ENCODE assay signal across 9 cellular contexts in the genomic region with DNA sequence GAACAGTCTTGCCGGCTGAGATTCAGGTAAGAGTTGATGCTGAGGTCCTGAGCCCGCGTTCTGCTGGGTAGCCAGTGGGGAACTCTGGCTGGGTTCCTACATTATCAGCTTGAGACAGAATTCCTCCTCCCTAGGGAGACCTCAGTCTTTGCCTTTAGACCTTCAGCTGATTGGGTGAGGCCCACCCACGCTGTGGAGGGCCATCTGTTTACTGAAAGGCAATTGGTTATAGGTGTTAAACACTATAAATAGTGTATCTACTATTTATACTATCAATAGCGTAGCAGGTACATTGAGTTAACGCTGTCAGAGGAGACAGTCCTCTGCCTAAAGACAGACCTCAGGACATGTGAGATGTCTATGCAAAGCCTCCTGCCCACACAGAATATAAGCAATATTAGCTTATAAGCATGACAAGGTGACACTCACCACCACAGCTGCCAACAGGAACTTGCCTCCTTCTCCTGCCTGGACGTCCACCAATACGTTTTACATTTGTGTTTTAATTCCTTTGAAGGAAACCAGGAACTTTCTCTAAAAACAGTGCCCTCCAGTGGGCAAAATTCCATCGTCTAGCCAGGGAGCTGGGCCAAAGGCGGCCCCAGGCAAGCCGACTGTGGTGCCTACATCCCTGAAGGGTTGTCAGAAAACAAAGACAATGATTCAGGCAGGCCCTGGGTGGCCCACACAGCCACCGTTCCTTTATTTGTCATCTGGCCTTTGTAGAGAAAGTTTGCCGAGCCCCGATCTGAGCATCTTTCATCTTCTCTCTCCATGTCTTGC. TPM values are rescaled to one million over a fixed set of nuclear protein-coding genes. Genes with fewer than 3 reads are reported as not detected.
A peak's percentile ranks its signal among the peaks of the same experiment; 100 is the strongest.
DNase-seq lines count a peak whose midpoint lies in the region; ATAC-seq, FAIRE-seq and TF ChIP-seq lines count a peak whose summit lies in the region.
"Had no signal": no experiment of that assay in that cellular context is flagged by ENCODE, and none has a peak within 500 bp of the region (broad histone marks: within the 10 kb centered on the region; RNA-seq: fewer than 3 reads in every experiment).

No MANE protein-coding gene starts in this region.

- BruUV-seq in GM12878 (replicated peaks; lab: Mats Ljungman, UMichigan) = no TSS peak

- FAIRE-seq in GM12878 (lab: Jason Lieb, UNC) (no peak), small intestine (lab: Jason Lieb, UNC) (no peak)

- SMC1A ChIA-PET in GM12878 (lab: Charles Lee; ENCODE audit: uncharacterized antibody, unreplicated experiment) = no interaction called here

- peaks cover 71% of the 10 kb centered on the region for H3K27me3 Mint-ChIP-seq in nephron progenitor cell (ENCODE audit: low read depth, poor library complexity)
- peaks cover 23 to 25% of the 10 kb centered on the region in 2 donors for H3K27me3 Mint-ChIP-seq in CD4-positive, alpha-beta memory T cell

- H3K4me3 ChIP-seq in DOHH2 (ENCODE audit: low read length) = no peak overlapping the region
- H3K4me3 ChIP-seq in Karpas-422 (ENCODE audit: low read length) = no peak overlapping the region
- no peak overlapping the region for H3K4me3 ChIP-seq in GM12878
- H3K4me3 ChIP-seq in small intestine (ENCODE audit: low read depth in 1 of 2, low read length in 2 of 2) = no peak overlapping the region
- no peak overlapping the region for H3K4me3 ChIP-seq in CD4-positive, alpha-beta memory T cell (ENCODE audit: low read length in 2 of 2)

- peaks cover 19% of the 10 kb centered on the region for H3K4me1 Mint-ChIP-seq in nephron progenitor cell
- H3K4me1 Mint-ChIP-seq in CD4-positive, alpha-beta memory T cell = peaks cover 0 to 2% (median 0%) of the 10 kb centered on the region in 4 donors

- 0 out of 3 replicates have a peak, but pooled peaks have one; percentile 35 for ATAC-seq in GM12878
- ATAC-seq in HG02840 (IDR thresholded peaks at IDR 0.05; ENCODE audit: low FRiP score, unreplicated experiment) = no peak

- peak overlapping the region; percentile 75 for H3K27ac Mint-ChIP-seq in nephron progenitor cell
- H3K27ac Mint-ChIP-seq in CD4-positive, alpha-beta memory T cell = no peak overlapping the region

- no peaks in the 10 kb centered on the region for H4K20me1 ChIP-seq in DOHH2 (ENCODE audit: control insufficient read depth, insufficient read depth, low read depth, low read length)
- H4K20me1 ChIP-seq in Karpas-422 (ENCODE audit: insufficient read depth, low read depth, low read length) = 0 out of 2 replicates have a peak, but pooled peaks cover 3% of the 10 kb centered on the region
- no peaks in the 10 kb centered on the region for H4K20me1 ChIP-seq in GM12878 (ENCODE audit: control insufficient read depth, insufficient read depth)

- RAD21 ChIA-PET in GM12878 (lab: Charles Lee; ENCODE audit: unreplicated experiment) = interaction anchor here (2.3 to 2.4 kb wide), 2 partner anchors 12 to 429 kb away, joined by 5 to 7 read pairs; no protein-coding TSS in a partner anchor

- no peaks in the 10 kb centered on the region for H3F3A ChIP-seq in DOHH2 (ENCODE audit: control insufficient read depth, insufficient read depth)

- no peak overlapping the region for H3K27ac ChIP-seq in DOHH2 (ENCODE audit: low read depth, low read length)
- H3K27ac ChIP-seq in Karpas-422 (ENCODE audit: low read length) = no peak overlapping the region
- no peak overlapping the region for H3K27ac ChIP-seq in GM12878 (ENCODE audit: control insufficient read depth, insufficient read depth)
- no peak overlapping the region for H3K27ac ChIP-seq in small intestine (ENCODE audit: low read depth in 1 of 2, low read length in 1 of 2)
- H3K27ac ChIP-seq in CD4-positive, alpha-beta memory T cell (ENCODE audit: low read depth, low read length) = no peak overlapping the region

- H3K4me1 ChIP-seq in DOHH2 (ENCODE audit: control insufficient read depth, low read length) = peaks cover 21% of the 10 kb centered on the region
- H3K4me1 ChIP-seq in Karpas-422 (ENCODE audit: low read length) = no peaks in the 10 kb centered on the region
- H3K4me1 ChIP-seq in GM12878 (ENCODE audit: control insufficient read depth, insufficient read depth, low read length) = no peaks in the 10 kb centered on the region
- H3K4me1 ChIP-seq in small intestine (ENCODE audit: control insufficient read depth in 2 of 2, insufficient read depth in 1 of 2, low read depth in 1 of 2, low read length in 1 of 2) = no peaks in the 10 kb centered on the region
- no peaks in the 10 kb centered on the region for H3K4me1 ChIP-seq in CD4-positive, alpha-beta memory T cell (ENCODE audit: insufficient read depth, low read length)

- no peaks in the 10 kb centered on the region for H3K36me3 Mint-ChIP-seq in nephron progenitor cell (ENCODE audit: low read depth)
- H3K36me3 Mint-ChIP-seq in CD4-positive, alpha-beta memory T cell = no peaks in the 10 kb centered on the region

- TF ChIP-seq CTCF in DOHH2 (IDR thresholded peaks at IDR 0.05; ENCODE audit: low read depth, low read length, poor library complexity, severe bottlenecking) (peak; percentile 62), GM12878 (IDR thresholded peaks at IDR 0.05 in 2 of 3, conservative IDR thresholded peaks at IDR 0.05 in 1 of 3; ENCODE audit: control insufficient read depth in 2 of 3, extremely low read depth in 1 of 3, insufficient read depth in 1 of 3, low read depth in 3 of 3, low read length in 3 of 3) (peak; percentile 11 to 25 (median 22); a peak in 2 of 6 replicates), nephron progenitor cell (IDR thresholded peaks at IDR 0.05) (peak; percentile 43)

- no peak for TF ChIP-seq EP300 in GM12878 (IDR thresholded peaks at IDR 0.05; ENCODE audit: borderline replicate concordance in 1 of 2, control insufficient read depth in 1 of 2, low read depth in 2 of 2, low read length in 2 of 2)

- TF ChIP-seq POLR2A in GM12878 (IDR thresholded peaks at IDR 0.05; ENCODE audit: low read depth, low read length) = no peak

- intact Hi-C loops in GM12878 (cut with micrococcal nuclease; ENCODE audit: unreplicated experiment) = no loop called here
- intact Hi-C loops in CD4-positive, alpha-beta memory T cell (cut with micrococcal nuclease) = no loop called here

- no peak overlapping the region for H3K4me3 Mint-ChIP-seq in nephron progenitor cell
- no peak overlapping the region for H3K4me3 Mint-ChIP-seq in CD4-positive, alpha-beta memory T cell

- POLR2A ChIA-PET in GM12878 (lab: Charles Lee) = no interaction called here
- POLR2A ChIA-PET in CD4-positive, alpha-beta memory T cell (lab: Charles Lee; ENCODE audit: partially characterized antibody) = no interaction called here

- H3K27me3 ChIP-seq in DOHH2 (ENCODE audit: control insufficient read depth, low read length) (peaks cover 11% of the 10 kb centered on the region), Karpas-422 (ENCODE audit: low read length) (no peaks in the 10 kb centered on the region), GM12878 (replicated peaks in 1 of 2; ENCODE audit: control insufficient read depth in 2 of 2, insufficient read depth in 2 of 2, low read length in 1 of 2) (no peaks in the 10 kb centered on the region; a peak in 1 of 4 replicates), small intestine (ENCODE audit: control insufficient read depth in 2 of 2, insufficient read depth in 2 of 2, low read length in 2 of 2) (peaks cover 2 to 6% of the 10 kb centered on the region in 2 donors)
- H3K27me3 ChIP-seq in CD4-positive, alpha-beta memory T cell (ENCODE audit: insufficient read depth, low read length) = no peaks in the 10 kb centered on the region

- WGBS in GM12878 (ENCODE audit: insufficient coverage, insufficient replicate concordance, low lambda C conversion rate, missing lambda C conversion rate) = 36% methylated on average over 12 of the region's 14 CpGs
- WGBS in small intestine, 3 donors = 33 to 44% (median 40%) methylated on average over 14 of the region's 14 CpGs

- H3K9me3 ChIP-seq in DOHH2 (ENCODE audit: control insufficient read depth, insufficient read depth, low read length) (no peaks in the 10 kb centered on the region; the same call in 1 of the 2 replicates), Karpas-422 (ENCODE audit: low read length) (no peaks in the 10 kb centered on the region), GM12878 (replicated peaks; ENCODE audit: control insufficient read depth, insufficient read depth, low read length) (no peaks in the 10 kb centered on the region), small intestine (ENCODE audit: control insufficient read depth, low read depth) (no peaks in the 10 kb centered on the region)
- H3K9me3 ChIP-seq in CD4-positive, alpha-beta memory T cell (ENCODE audit: control insufficient read depth in 1 of 2, low read length in 2 of 2) = no peaks in the 10 kb centered on the region

- TF ChIP-seq RAD21 in GM12878 (IDR thresholded peaks at IDR 0.05; ENCODE audit: insufficient read depth, low read depth, low read length) = peak; percentile 18; the same call in 1 of the 2 replicates

- H2AFZ ChIP-seq in Karpas-422 (ENCODE audit: low read length) (no peak overlapping the region), GM12878 (ENCODE audit: control insufficient read depth, low read depth, low read length) (no peak overlapping the region)

- H3K9me3 Mint-ChIP-seq in nephron progenitor cell = no peaks in the 10 kb centered on the region
- H3K9me3 Mint-ChIP-seq in CD4-positive, alpha-beta memory T cell = no peaks in the 10 kb centered on the region

- H3K36me3 ChIP-seq in DOHH2 (ENCODE audit: control insufficient read depth, low read length) = no peaks in the 10 kb centered on the region
- no peaks in the 10 kb centered on the region for H3K36me3 ChIP-seq in Karpas-422 (ENCODE audit: insufficient read depth, low read length)
- H3K36me3 ChIP-seq in GM12878 (ENCODE audit: control insufficient read depth in 2 of 2, insufficient read depth in 2 of 2, low read length in 1 of 2) = no peaks in the 10 kb centered on the region
- no peaks in the 10 kb centered on the region for H3K36me3 ChIP-seq in small intestine (ENCODE audit: control insufficient read depth in 2 of 2, insufficient read depth in 2 of 2, low read length in 2 of 2)
- no peaks in the 10 kb centered on the region for H3K36me3 ChIP-seq in CD4-positive, alpha-beta memory T cell (ENCODE audit: insufficient read depth, low read length)

- H3K4me2 ChIP-seq in DOHH2 (ENCODE audit: low read length) (no peak overlapping the region), Karpas-422 (ENCODE audit: low read depth, low read length, poor library complexity, severe bottlenecking) (no peak overlapping the region), GM12878 (ENCODE audit: control insufficient read depth, insufficient read depth) (no peak overlapping the region)

- peak; percentile 44 for DNase-seq in Karpas-422
- DNase-seq in GM12878 (ENCODE audit: low read depth, low spot score) = no peak
- DNase-seq in nephron progenitor cell = no peak
- no peak for DNase-seq in small intestine
- DNase-seq in CD4-positive, alpha-beta memory T cell = no peak
- DNase-seq in epidermal melanocyte (ENCODE audit: insufficient read length, low spot score) = no peak
- DNase-seq: activated CD4-positive, alpha-beta T cell treated with anti-CD3 and anti-CD28 coated beads for 4 hours had no signal

- H3K9me2 ChIP-seq in DOHH2 (replicated peaks; ENCODE audit: control insufficient read depth, low read length) = no peaks in the 10 kb centered on the region
- no peaks in the 10 kb centered on the region for H3K9me2 ChIP-seq in Karpas-422 (replicated peaks; ENCODE audit: insufficient read depth, low read length)

- H3K79me2 ChIP-seq in DOHH2 (ENCODE audit: control insufficient read depth, low read length) (no peaks in the 10 kb centered on the region), Karpas-422 (ENCODE audit: low read length) (no peaks in the 10 kb centered on the region), GM12878 (ENCODE audit: control insufficient read depth, insufficient read depth, low read length) (no peaks in the 10 kb centered on the region)

- CTCF ChIA-PET in GM12878 (lab: Yijun Ruan, JAX) = interaction anchor here (0.9 to 1.5 kb wide), 4 partner anchors 11 to 428 kb away, joined by 3 to 4 read pairs (median 4); no protein-coding TSS in a partner anchor
- CTCF ChIA-PET in CD4-positive, alpha-beta memory T cell (lab: Charles Lee; ENCODE audit: partially characterized antibody) = interaction anchor here (1.7 to 3.4 kb wide), 2 partner anchors 12 to 429 kb away, joined by 8 to 14 read pairs; no protein-coding TSS in a partner anchor

- H3K9ac ChIP-seq in Karpas-422 (ENCODE audit: low read length) (no peak overlapping the region), GM12878 (ENCODE audit: control insufficient read depth, insufficient read depth, low read length) (no peak overlapping the region)

- in situ Hi-C loops in GM12878 (cut with MboI) = no loop called here

RNA-seq across cellular contexts. Expression of gene INSIG1, which starts 58.8 kb away (rescaled TPM):
- 201 and 249 TPM in 2 replicates for total RNA-seq in Karpas-422 (2014; rRNA removed; shearing (Covaris generic); ENCODE audit: low replicate concordance)
- total RNA-seq in GM12878 (2013; cell fraction: nucleolus; rRNA removed) = 159 and 167 TPM in 2 replicates
- total RNA-seq in GM12878 (2014; rRNA removed) (156 and 187 TPM in 2 replicates), GM12878 (2014; rRNA removed; fragmentation: Illumina TruSeq; extraction: Trizol) (97.0 and 103 TPM in 2 replicates), GM12878 (2021) (119 and 131 TPM in 2 replicates)
- 66.1 TPM for polyA plus RNA-seq in GM12878 (2011; ENCODE audit: low read depth)
- polyA plus RNA-seq in GM12878 (2011; rRNA removed) (168 and 196 TPM in 2 replicates), GM12878 (2014; fragmentation: Illumina TruSeq; extraction: Trizol) (85.2 and 108 TPM in 2 replicates), GM12878 (2014; fragmentation: Nextera tagmentation; extraction: Ambion mirVana) (10 to 100 TPM; 29.6 to 43.4 TPM), GM12878 (2014; rRNA removed) (128 and 136 TPM in 2 replicates), GM12878 (2016; fragmentation: Nextera tagmentation; extraction: Ambion mirVana) (10 to 100 TPM; 65.6 to 66.1 TPM), small intestine (10 to 100 TPM in 1 of 3 donors, 1 to 10 TPM in 2; 5.8 to 70.1 (median 9.2) TPM)
- polyA plus RNA-seq in GM12878 (2011; cell fraction: cytosol; rRNA removed) = 155 and 156 TPM in 2 replicates
- polyA plus RNA-seq in GM12878 (2011; cell fraction: nucleus; rRNA removed) = 92.5 and 100 TPM in 2 replicates
- polyA plus RNA-seq in GM12878 (2012) = 82.7 and 115 TPM in 2 replicates
- 146 and 169 TPM in 2 replicates for polyA minus RNA-seq in GM12878 (2011; rRNA and poly(A)+ RNA removed)
- 78.2 and 84.5 TPM in 2 replicates for polyA minus RNA-seq in GM12878 (2011; cell fraction: cytosol; rRNA and poly(A)+ RNA removed)
- 115 and 158 TPM in 2 replicates for polyA minus RNA-seq in GM12878 (2011; cell fraction: nucleus; rRNA and poly(A)+ RNA removed)
- 10 to 100 TPM; 41.8 to 43.0 TPM for total RNA-seq in CD4-positive, alpha-beta memory T cell
- 10 to 100 TPM; 28.1 to 41.7 TPM for polyA plus RNA-seq in CD4-positive, alpha-beta memory T cell
